In the genomic region with DNA sequence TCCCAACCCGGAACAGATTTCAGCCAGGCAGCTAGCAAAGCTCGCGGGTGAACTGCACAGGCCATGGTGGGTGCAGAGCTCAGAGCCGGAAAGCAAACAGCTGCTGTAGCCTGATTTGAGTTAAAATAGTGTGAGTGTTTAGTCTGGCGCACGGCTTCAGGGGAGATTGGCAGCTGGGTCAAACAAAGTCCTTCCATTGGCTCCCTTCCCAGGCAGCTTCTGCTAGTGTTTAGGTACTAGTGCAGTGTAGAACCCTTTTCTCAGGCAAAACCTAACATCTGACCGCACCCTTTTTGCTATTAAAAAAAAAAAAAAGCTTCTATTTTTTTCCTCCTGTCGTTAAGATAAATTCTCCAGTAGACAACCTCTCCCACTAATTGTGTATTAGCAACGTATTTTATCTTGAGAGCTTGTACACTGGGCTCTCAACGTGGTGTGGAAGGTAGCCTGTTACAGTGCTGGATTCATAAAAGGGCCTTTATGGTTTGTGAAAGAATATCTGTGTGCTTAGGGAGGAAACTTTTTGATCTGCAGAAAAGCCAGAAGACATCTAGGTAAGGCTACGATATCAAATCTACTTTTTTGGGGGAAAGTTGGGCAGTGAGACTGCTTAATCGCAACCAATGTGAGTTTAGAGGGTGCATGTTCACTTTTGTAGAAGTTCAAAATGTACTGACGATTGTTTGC, we compare ENCODE assay signal across 8 cellular contexts.
A peak's percentile ranks its signal among the peaks of the same experiment; 100 is the strongest.
DNase-seq lines count a peak whose midpoint lies in the region; ATAC-seq and TF ChIP-seq lines count a peak whose summit lies in the region.

No MANE protein-coding gene starts in this region.

- no peak for TF ChIP-seq CTCF in esophagus muscularis mucosa (IDR thresholded peaks at IDR 0.05)
- TF ChIP-seq CTCF in RWPE1 (conservative IDR thresholded peaks at IDR 0.05; ENCODE audit: low read depth): no peak

- peak overlapping the region; percentile 38 to 51 (median 44) for H3K4me3 ChIP-seq in esophagus muscularis mucosa
- peak overlapping the region; percentile 13 for H3K4me3 ChIP-seq in neuron (ENCODE audit: low read length)

- TF ChIP-seq POLR2A in esophagus muscularis mucosa (IDR thresholded peaks at IDR 0.05; ENCODE audit: low read depth): no peak

- peaks cover 0 to 9% (median 0%) of the 10 kb centered on the region in 3 donors for H3K9me3 Mint-ChIP-seq in T-cell
- peaks cover 2 to 30% (median 15%) of the 10 kb centered on the region in 6 donors for H3K9me3 Mint-ChIP-seq in immature natural killer cell

- intact Hi-C loops in esophagus muscularis mucosa (cut with DNase I): no loop called here

- POLR2A ChIA-PET in T-cell (lab: Charles Lee) (no interaction called here), RWPE1 (lab: Yijun Ruan, JAX; ENCODE audit: low non-redundant PET) (no interaction called here)

- WGBS in esophagus muscularis mucosa: 24% methylated on average over 13 of the region's 13 CpGs

- no peaks in the 10 kb centered on the region for H3K36me3 Mint-ChIP-seq in T-cell
- H3K36me3 Mint-ChIP-seq in immature natural killer cell: no peaks in the 10 kb centered on the region

- no peaks in the 10 kb centered on the region for H3K4me1 Mint-ChIP-seq in T-cell
- no peaks in the 10 kb centered on the region for H3K4me1 Mint-ChIP-seq in immature natural killer cell

- H3K4me1 ChIP-seq in esophagus muscularis mucosa (peaks cover 0 to 23% (median 22%) of the 10 kb centered on the region in 4 donors), neuron (ENCODE audit: insufficient read depth, low read length) (peaks cover 23% of the 10 kb centered on the region)

- H3K27me3 Mint-ChIP-seq in T-cell (no peaks in the 10 kb centered on the region), immature natural killer cell (ENCODE audit: low read depth in 3 of 3) (peaks cover 0 to 1% (median 0%) of the 10 kb centered on the region in 3 donors)

- no peak overlapping the region for H2AFZ ChIP-seq in neuron (ENCODE audit: low read depth, low read length)

- H3K9me3 ChIP-seq in esophagus muscularis mucosa: no peaks in the 10 kb centered on the region
- H3K9me3 ChIP-seq in neuron (ENCODE audit: low read length): no peaks in the 10 kb centered on the region

- peak; percentile 27 for DNase-seq in AG20443 (ENCODE audit: low spot score)
- peak; percentile 96 for DNase-seq in NCI-H446 treated with DMSO at 0.1 percent for 48 hours (lab: John Stamatoyannopoulos, UW)
- DNase-seq in esophagus muscularis mucosa (ENCODE audit: extremely low spot score): peak; percentile 92
- no peak for DNase-seq in T-cell
- no peak for DNase-seq in immature natural killer cell
- no peak for DNase-seq in RWPE1 (ENCODE audit: low spot score)

- CTCF ChIA-PET in T-cell (lab: Charles Lee) (no interaction called here), RWPE1 (lab: Yijun Ruan, JAX) (interaction anchor here (0.6 to 0.7 kb wide), 3 partner anchors 19 to 806 kb away, joined by 3 to 8 read pairs (median 5); no protein-coding TSS in a partner anchor)

- H3K27ac ChIP-seq in esophagus muscularis mucosa (replicated peaks in 1 of 4): peak overlapping the region; percentile 55 to 70 (median 66)
- H3K27ac ChIP-seq in RWPE1: no peak overlapping the region

- H3K27ac Mint-ChIP-seq in T-cell (no peak overlapping the region), immature natural killer cell (no peak overlapping the region)

- no peak for TF ChIP-seq EP300 in esophagus muscularis mucosa (IDR thresholded peaks at IDR 0.05)

- H3K27me3 ChIP-seq in esophagus muscularis mucosa (no peaks in the 10 kb centered on the region), neuron (ENCODE audit: insufficient read depth, low read length) (no peaks in the 10 kb centered on the region)

- H3K36me3 ChIP-seq in esophagus muscularis mucosa: no peaks in the 10 kb centered on the region
- H3K36me3 ChIP-seq in neuron (ENCODE audit: insufficient read depth, low read length): no peaks in the 10 kb centered on the region

- ATAC-seq in T-cell (replicated peaks in 1 of 4): no peak
- no peak for ATAC-seq in HG03280 (IDR thresholded peaks at IDR 0.05; ENCODE audit: unreplicated experiment)

- H3K4me3 Mint-ChIP-seq in T-cell (no peak overlapping the region), immature natural killer cell (no peak overlapping the region)

Comparison
In these comparisons a context has a peak if more than half of its experiments do, and no peak if none do; other contexts are left out.
1. DNase-seq: peak in AG20443 (single experiment), NCI-H446 treated with DMSO at 0.1 percent for 48 hours (single experiment) and esophagus muscularis mucosa (single experiment); none in T-cell (0 of 34), immature natural killer cell (0 of 3) and RWPE1 (single experiment).